In genomic region chr2:175698076-175698475, GRCh38 we compare ENCODE assay signal across 19 cellular contexts.
DNase-seq lines count a peak whose midpoint lies in the region; ATAC-seq and TF ChIP-seq lines count a peak whose summit lies in the region.
"Had no signal": no experiment of that assay in that cellular context is flagged by ENCODE, and none has a peak within 500 bp of the region (broad histone marks: within the 10 kb centered on the region; RNA-seq: fewer than 3 reads in every experiment).

No MANE protein-coding gene starts in this region.

- in situ Hi-C loops in GM13977 (cut with MboI; ENCODE audit: low pct_unique_long_range_greater_than_20kb, low sequenced_read_pairs, unreplicated experiment): loop anchor here (25.0 kb wide), 1 partner anchor 389 kb away; the partner anchor contains the start of genes EVX2, HOXD12 and HOXD13

- DNase-seq in DMS53 (lab: John Stamatoyannopoulos, UW): peak; percentile 28
- DNase-seq in DMS53 treated with DMSO at 0.1 percent for 48 hours (lab: John Stamatoyannopoulos, UW; ENCODE audit: unreplicated experiment): no peak
- peak; percentile 44 for DNase-seq in HT1080 (ENCODE audit: low read depth)
- peak; percentile 2 for DNase-seq in NCI-H774 (lab: John Stamatoyannopoulos, UW)
- DNase-seq in medulla oblongata (ENCODE audit: extremely low spot score): peak; percentile 27
- no peak for DNase-seq in activated gamma-delta T cell (lab: John Stamatoyannopoulos, UW)
- DNase-seq in GM13977 (ENCODE audit: low spot score): no peak
- DNase-seq: 8988T; CD4-positive, alpha-beta memory T cell; GDM1; GM23248; MM.1S; NCI-H1092 treated with DMSO at 0.1 percent for 48 hours; NCI-H187; NCI-H82; SHP77 treated with DMSO at 0.1 percent for 48 hours; T-helper 2 cell had no signal

- ATAC-seq in GM21619 (IDR thresholded peaks at IDR 0.05; ENCODE audit: unreplicated experiment): no peak
- ATAC-seq: GM12878 had no signal

- no peak for TF ChIP-seq CTCF in GM13977 (IDR thresholded peaks at IDR 0.05; ENCODE audit: extremely low read depth, insufficient read depth, missing control alignments)

Comparison
In these comparisons a context has a peak if more than half of its experiments do, and no peak if none do; other contexts are left out.
1. DNase-seq: peak in DMS53 (single experiment), HT1080 (single experiment), NCI-H774 (single experiment) and medulla oblongata (single experiment); none in DMS53 treated with DMSO at 0.1 percent for 48 hours (single experiment), activated gamma-delta T cell (single experiment) and GM13977 (single experiment).